In the genomic region with DNA sequence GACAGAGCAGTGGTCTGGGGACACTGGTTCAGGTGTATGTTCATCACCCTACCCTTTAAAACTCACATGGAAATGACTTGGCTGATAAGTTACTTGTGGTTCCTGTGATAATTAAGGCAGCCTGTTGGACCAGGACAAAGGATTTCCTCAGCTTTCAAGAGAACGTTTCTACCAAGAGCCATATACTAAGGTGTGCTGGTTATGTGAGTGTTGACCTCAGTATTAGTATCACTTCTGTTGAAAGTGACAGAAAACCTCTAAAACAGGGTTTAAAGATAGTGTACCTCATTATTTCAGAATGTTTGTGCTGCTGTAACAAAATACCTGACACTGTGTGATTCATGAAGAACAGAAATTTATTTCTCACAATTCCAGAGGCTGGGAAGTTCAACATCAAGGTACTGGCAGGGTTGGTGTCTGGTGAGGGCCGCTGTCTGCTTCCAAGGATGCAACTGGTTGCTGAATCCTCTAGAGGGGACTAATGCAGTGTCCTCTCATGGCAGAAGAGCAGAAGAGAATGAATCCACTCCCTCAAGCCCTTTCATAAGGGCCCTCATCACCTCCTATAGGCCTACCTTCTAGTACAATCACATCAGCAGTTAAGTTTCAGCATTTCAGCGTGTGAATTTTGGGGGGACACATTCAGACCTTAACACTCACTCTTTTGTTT, we compare ENCODE assay signal across 17 cellular contexts. TPM values are rescaled to one million over a fixed set of nuclear protein-coding genes. Genes with fewer than 3 reads are reported as not detected.
DNase-seq lines count a peak whose midpoint lies in the region; ATAC-seq, FAIRE-seq and TF ChIP-seq lines count a peak whose summit lies in the region.
"Had no signal": no experiment of that assay in that cellular context is flagged by ENCODE, and none has a peak within 500 bp of the region (broad histone marks: within the 10 kb centered on the region; RNA-seq: fewer than 3 reads in every experiment).

No MANE protein-coding gene starts in this region.

- H3K36me3 ChIP-seq in endodermal cell (ENCODE audit: control insufficient read depth, insufficient read depth, low read length): peaks cover 13% of the 10 kb centered on the region
- H3K36me3 ChIP-seq in heart left ventricle: no peaks in the 10 kb centered on the region

- peak; percentile 84 for FAIRE-seq in D721Med (lab: Jason Lieb, UNC)
- FAIRE-seq: bronchial epithelial cell had no signal

- H3K9me3 ChIP-seq in endodermal cell (ENCODE audit: control insufficient read depth, low read length) (peaks cover 20% of the 10 kb centered on the region), heart left ventricle (peaks cover 0 to 7% (median 0%) of the 10 kb centered on the region in 12 donors)

- no peak for TF ChIP-seq POLR2A in heart left ventricle (IDR thresholded peaks at IDR 0.05)

- peaks cover 22% of the 10 kb centered on the region for H3K36me3 Mint-ChIP-seq in endodermal cell (ENCODE audit: low read depth)
- H3K36me3 Mint-ChIP-seq in activated CD4-positive, alpha-beta T cell treated with anti-CD3 and anti-CD28 coated beads, Interleukin-2, amount 10 ng/mL, durations not matched to agents 24 days and 14 days (ENCODE audit: low read depth): peaks cover 16% of the 10 kb centered on the region

- WGBS in endodermal cell (ENCODE audit: insufficient coverage in 1 of 2, insufficient read length in 1 of 2), 2 experiments: 94 to 96% methylated on average over 2 to 3 of the region's 3 CpGs
- WGBS in heart left ventricle, 4 donors: 75 to 87% (median 83%) methylated on average over 3 of the region's 3 CpGs

- TF ChIP-seq CTCF in D721Med (IDR thresholded peaks at IDR 0.05; ENCODE audit: insufficient read depth, missing control alignments) (no peak), endodermal cell (conservative IDR thresholded peaks at IDR 0.05) (peak; percentile 25), heart left ventricle (IDR thresholded peaks at IDR 0.05) (no peak)

- peak; percentile 42 for ATAC-seq in GM19395 (IDR thresholded peaks at IDR 0.05; ENCODE audit: unreplicated experiment)
- ATAC-seq in HG03354 (IDR thresholded peaks at IDR 0.05; ENCODE audit: poor library complexity, severe bottlenecking, unreplicated experiment): peak; percentile 28
- ATAC-seq in heart left ventricle: no peak
- ATAC-seq in sciatic nerve: no peak

- H3K4me1 Mint-ChIP-seq in endodermal cell: peaks cover 42% of the 10 kb centered on the region
- H3K4me1 Mint-ChIP-seq in activated CD4-positive, alpha-beta T cell treated with anti-CD3 and anti-CD28 coated beads, Interleukin-2, amount 10 ng/mL, durations not matched to agents 24 days and 14 days: peaks cover 43% of the 10 kb centered on the region

- H3K4me3 ChIP-seq in endodermal cell (ENCODE audit: low read length) (no peak overlapping the region), heart left ventricle (no peak overlapping the region)
- H3K4me3 ChIP-seq: SK-N-MC had no signal

- H3K27ac ChIP-seq in endodermal cell (ENCODE audit: low read depth, low read length): no peak overlapping the region
- no peak overlapping the region for H3K27ac ChIP-seq in heart left ventricle
- H3K27ac ChIP-seq: SK-N-MC had no signal

- no peak overlapping the region for H3K4me3 Mint-ChIP-seq in endodermal cell
- no peak overlapping the region for H3K4me3 Mint-ChIP-seq in activated CD4-positive, alpha-beta T cell treated with anti-CD3 and anti-CD28 coated beads, Interleukin-2, amount 10 ng/mL, durations not matched to agents 24 days and 14 days
- H3K4me3 Mint-ChIP-seq: activated naive CD8-positive, alpha-beta T cell treated with anti-CD3 and anti-CD28 coated beads, Interleukin-2, amount 10 ng/mL, durations not matched to agents 7 days and 5 days; neural crest cell had no signal

- no peaks in the 10 kb centered on the region for H3K27me3 Mint-ChIP-seq in endodermal cell (ENCODE audit: insufficient read depth)
- no peaks in the 10 kb centered on the region for H3K27me3 Mint-ChIP-seq in activated CD4-positive, alpha-beta T cell treated with anti-CD3 and anti-CD28 coated beads, Interleukin-2, amount 10 ng/mL, durations not matched to agents 24 days and 14 days
- H3K27me3 Mint-ChIP-seq: activated naive CD8-positive, alpha-beta T cell treated with anti-CD3 and anti-CD28 coated beads, Interleukin-2, amount 10 ng/mL, durations not matched to agents 7 days and 5 days had no signal

- intact Hi-C loops in heart left ventricle (cut with DNase I): no loop called here
- intact Hi-C loops in sciatic nerve (cut with DNase I): no loop called here
- intact Hi-C loops in activated CD4-positive, alpha-beta T cell treated with anti-CD3 and anti-CD28 coated beads, Interleukin-2, amount 10 ng/mL, durations not matched to agents 24 days and 14 days (cut with micrococcal nuclease): no loop called here

- H3K4me1 ChIP-seq in endodermal cell (ENCODE audit: control insufficient read depth, insufficient read depth, low read length) (peaks cover 24% of the 10 kb centered on the region), heart left ventricle (peaks cover 0 to 35% (median 17%) of the 10 kb centered on the region in 12 donors)

- DNase-seq in D721Med (ENCODE audit: insufficient read length, low spot score) (no peak), endodermal cell (no peak), heart left ventricle (no peak), sciatic nerve (ENCODE audit: low spot score) (no peak), NCI-H446 treated with DMSO at 0.1 percent for 48 hours (lab: John Stamatoyannopoulos, UW) (no peak)
- DNase-seq in activated CD4-positive, alpha-beta T cell treated with anti-CD3 and anti-CD28 coated beads, Interleukin-2, amount 10 ng/mL, durations not matched to agents 24 days and 14 days: no peak
- DNase-seq: activated CD4-positive, alpha-beta T cell treated with anti-CD3 and anti-CD28 coated beads, Interleukin-2, amount 50 U/mL, for 1 hour; activated naive CD8-positive, alpha-beta T cell treated with anti-CD3 and anti-CD28 coated beads, Interleukin-2, amount 10 ng/mL, durations not matched to agents 7 days and 5 days; hippocampal formation; left cardiac atrium; midbrain; NCI-H510A had no signal

- no peak overlapping the region for H3K9ac ChIP-seq in endodermal cell (ENCODE audit: extremely low read depth, low read length, poor library complexity, severe bottlenecking)

- no peak overlapping the region for H3K27ac Mint-ChIP-seq in endodermal cell
- no peak overlapping the region for H3K27ac Mint-ChIP-seq in activated CD4-positive, alpha-beta T cell treated with anti-CD3 and anti-CD28 coated beads, Interleukin-2, amount 10 ng/mL, durations not matched to agents 24 days and 14 days
- H3K27ac Mint-ChIP-seq: activated naive CD8-positive, alpha-beta T cell treated with anti-CD3 and anti-CD28 coated beads, Interleukin-2, amount 10 ng/mL, durations not matched to agents 7 days and 5 days had no signal

- H3K27me3 ChIP-seq in endodermal cell (ENCODE audit: control insufficient read depth, insufficient read depth, low read length, poor library complexity, severe bottlenecking) (no peaks in the 10 kb centered on the region), heart left ventricle (no peaks in the 10 kb centered on the region)

- H3K9me3 Mint-ChIP-seq in endodermal cell: peaks cover 17% of the 10 kb centered on the region
- H3K9me3 Mint-ChIP-seq in activated CD4-positive, alpha-beta T cell treated with anti-CD3 and anti-CD28 coated beads, Interleukin-2, amount 10 ng/mL, durations not matched to agents 24 days and 14 days: no peaks in the 10 kb centered on the region

RNA-seq across cellular contexts. Expression of gene UCK2, which starts 54.9 kb away (rescaled TPM):
- total RNA-seq in endodermal cell (10 to 100 TPM; 65.8 to 73.6 TPM), heart left ventricle (10 to 100 TPM in 7 of 9 donors, 1 to 10 TPM in 2; 7.6 to 26.6 (median 13.9) TPM), sciatic nerve (28.1 TPM)
- polyA plus RNA-seq in endodermal cell (2013, experiment 1 of 2): 56.3 TPM
- polyA plus RNA-seq in endodermal cell (2013, experiment 2 of 2): 54.6 TPM
- 10 to 100 TPM in 1 of 2 donors, 1 to 10 TPM in 1; 4.5 to 53.7 TPM for polyA plus RNA-seq in heart left ventricle
- total RNA-seq in activated CD4-positive, alpha-beta T cell treated with anti-CD3 and anti-CD28 coated beads, Interleukin-2, amount 10 ng/mL, durations not matched to agents 24 days and 14 days: 108 and 110 TPM in 2 replicates

Comparison
In these comparisons a context has a peak if more than half of its experiments do, and no peak if none do; other contexts are left out.
1. ATAC-seq: peak in GM19395 (single experiment) and HG03354 (single experiment); none in heart left ventricle (0 of 4) and sciatic nerve (single experiment).